In genomic region chr16:22688930-22689329, GRCh38 we compare ENCODE assay signal across 8 cellular contexts.
"Had no signal": no experiment of that assay in that cellular context is flagged by ENCODE, and none has a peak within 500 bp of the region (broad histone marks: within the 10 kb centered on the region; RNA-seq: fewer than 3 reads in every experiment).

No MANE protein-coding gene starts in this region.

- FAIRE-seq: HTR-8/SVneo, K562 had no signal

- H3K27ac ChIP-seq: HL-60, KMS-11 had no signal

- DNase-seq: IMR-90, Karpas-422, KBM-7, KG1 had no signal

- ATAC-seq: K562 had no signal

- H3K4me3 ChIP-seq: K562 had no signal

- H3K4me2 ChIP-seq: KMS-11 had no signal

- H3K9ac ChIP-seq: KMS-11 had no signal
